8 cellular contexts compared by ENCODE assay signal in the genomic region with DNA sequence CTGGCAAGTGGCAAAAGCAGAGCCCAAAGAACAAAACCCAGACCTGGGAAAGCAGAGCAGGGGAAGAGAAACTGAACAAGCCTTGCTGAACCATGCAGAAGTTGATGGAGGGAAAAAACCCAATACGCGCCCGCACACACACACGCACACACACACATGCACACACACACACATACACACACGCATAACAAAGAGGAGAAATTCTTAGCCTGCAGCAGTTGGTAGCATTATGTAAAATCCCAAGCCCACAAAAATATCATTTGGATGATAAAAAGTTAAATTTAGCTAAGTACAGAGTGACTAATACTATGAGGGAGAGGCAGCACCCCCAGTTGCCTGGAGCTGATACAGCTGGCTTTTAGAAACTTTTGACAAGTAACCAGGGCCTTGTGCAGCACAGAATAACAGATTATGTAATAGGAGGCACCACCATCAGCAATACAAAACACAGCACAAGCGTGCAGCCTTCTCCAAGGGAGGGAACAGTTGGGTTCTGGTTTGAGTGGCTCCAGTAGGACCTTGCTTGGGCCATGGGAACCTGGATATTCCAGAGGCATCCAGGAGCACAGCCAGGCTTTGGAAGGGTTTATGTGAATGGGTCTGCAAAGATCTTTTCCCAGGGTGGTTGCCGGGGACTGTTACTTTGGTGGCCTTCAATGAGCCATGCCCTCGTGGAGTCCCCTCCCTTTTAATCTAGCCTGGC. TPM values are rescaled to one million over a fixed set of nuclear protein-coding genes. Genes with fewer than 3 reads are reported as not detected.
DNase-seq lines count a peak whose midpoint lies in the region; ATAC-seq, FAIRE-seq and TF ChIP-seq lines count a peak whose summit lies in the region.

No MANE protein-coding gene starts in this region.

- no peak for DNase-seq in A549 (ENCODE audit: low read depth in 1 of 2, low spot score in 1 of 2)
- DNase-seq in HFFc6: peak; percentile 96
- DNase-seq in GM12878 (ENCODE audit: low read depth, low spot score): peak; percentile 8
- no peak for DNase-seq in lower lobe of right lung
- peak; percentile 66 for DNase-seq in ureter (ENCODE audit: low spot score)
- no peak for DNase-seq in ACHN
- no peak for DNase-seq in NCI-H748 treated with DMSO at 0.1 percent for 48 hours (lab: John Stamatoyannopoulos, UW)
- DNase-seq in NCI-H2081 (lab: John Stamatoyannopoulos, UW): no peak

- in situ Hi-C loops in GM12878 (cut with MboI): no loop called here
- in situ Hi-C loops in ACHN (cut with HindIII; ENCODE audit: low pct_ligation_motif_present, low pct_unique_long_range_greater_than_20kb, low sequenced_read_pairs): no loop called here

- no peaks in the 10 kb centered on the region for H3K36me3 Mint-ChIP-seq in HFFc6 (ENCODE audit: low read depth)

- intact Hi-C loops in GM12878 (cut with micrococcal nuclease; ENCODE audit: unreplicated experiment): no loop called here
- intact Hi-C loops in lower lobe of right lung (cut with DNase I): no loop called here

- H3K9ac ChIP-seq in GM12878 (ENCODE audit: control insufficient read depth, insufficient read depth, low read length): no peak overlapping the region

- H3K4me3 ChIP-seq in A549: no peak overlapping the region
- H3K4me3 ChIP-seq in GM12878: no peak overlapping the region
- no peak overlapping the region for H3K4me3 ChIP-seq in lower lobe of right lung

- FAIRE-seq in A549 (lab: Jason Lieb, UNC) (no peak), GM12878 (lab: Jason Lieb, UNC) (peak; percentile 47)

- ATAC-seq in A549: peak in 1 of 2 experiments; percentile 41; a peak in 2 of 6 replicates
- peak; percentile 47 for ATAC-seq in GM12878
- peak; percentile 56 to 71 for ATAC-seq in lower lobe of right lung

- peak overlapping the region; percentile 28; the same call in 1 of the 3 replicates for H3K4me2 ChIP-seq in A549
- peak overlapping the region; percentile 31; the same call in 1 of the 2 replicates for H3K4me2 ChIP-seq in GM12878 (ENCODE audit: control insufficient read depth, insufficient read depth)

- no peaks in the 10 kb centered on the region for H3K9me3 Mint-ChIP-seq in HFFc6

- H4K20me1 ChIP-seq in GM12878 (ENCODE audit: control insufficient read depth, insufficient read depth): no peaks in the 10 kb centered on the region

- H3K4me1 ChIP-seq in A549 (peaks cover 15% of the 10 kb centered on the region), GM12878 (ENCODE audit: control insufficient read depth, insufficient read depth, low read length) (peaks cover 23% of the 10 kb centered on the region), lower lobe of right lung (peaks cover 21% of the 10 kb centered on the region)

- no peaks in the 10 kb centered on the region for H3K79me2 ChIP-seq in GM12878 (ENCODE audit: control insufficient read depth, insufficient read depth, low read length)

- BruUV-seq in GM12878 (replicated peaks; lab: Mats Ljungman, UMichigan): no TSS peak

- no peak for TF ChIP-seq POLR2A in A549 (IDR thresholded peaks at IDR 0.05; ENCODE audit: low read length)
- no peak for TF ChIP-seq POLR2A in GM12878 (IDR thresholded peaks at IDR 0.05; ENCODE audit: low read depth, low read length)

- no peak for TF ChIP-seq RAD21 in A549 (conservative IDR thresholded peaks at IDR 0.05 in 1 of 2, IDR thresholded peaks at IDR 0.05 in 1 of 2)
- TF ChIP-seq RAD21 in GM12878 (IDR thresholded peaks at IDR 0.05; ENCODE audit: insufficient read depth, low read depth, low read length): 0 out of 2 replicates have a peak, but pooled peaks have one; percentile 7

- TF ChIP-seq EP300 in A549 (IDR thresholded peaks at IDR 0.05): no peak
- TF ChIP-seq EP300 in GM12878 (IDR thresholded peaks at IDR 0.05; ENCODE audit: borderline replicate concordance in 1 of 2, control insufficient read depth in 1 of 2, low read depth in 2 of 2, low read length in 2 of 2): no peak

- POLR2A ChIA-PET in A549 (lab: Yijun Ruan, JAX) (interaction anchor here (1.0 kb wide), 1 partner anchor 118 kb away, joined by 3 read pairs; the partner anchor contains the start of genes MPHOSPH9 and MTRFR), GM12878 (lab: Charles Lee) (interaction anchor here (0.6 to 1.0 kb wide), 2 partner anchors 71 to 310 kb away, joined by 3 read pairs; no protein-coding TSS in a partner anchor)

- CTCF ChIA-PET in A549 (lab: Yijun Ruan, JAX) (interaction anchor here (0.6 to 2.4 kb wide), 6 partner anchors 11 to 73 kb away, joined by 3 to 10 read pairs (median 4); partner anchors contain the start of gene PITPNM2), GM12878 (lab: Yijun Ruan, JAX) (interaction anchor here (1.2 kb wide), 1 partner anchor 14 kb away, joined by 3 read pairs; no protein-coding TSS in a partner anchor)

- WGBS in A549 (ENCODE audit: missing lambda C conversion rate): 95% methylated on average over 8 of the region's 8 CpGs
- 37% methylated on average over 8 of the region's 8 CpGs for whole genome bisulfite sequencing in GM12878 (ENCODE audit: insufficient coverage, insufficient replicate concordance, low lambda C conversion rate, missing lambda C conversion rate)

- SMC1A ChIA-PET in GM12878 (lab: Charles Lee; ENCODE audit: uncharacterized antibody, unreplicated experiment): interaction anchor here (1.4 kb wide), 1 partner anchor 51 kb away, joined by 3 read pairs; no protein-coding TSS in a partner anchor

- H3K27me3 Mint-ChIP-seq in HFFc6 (ENCODE audit: insufficient read depth): peaks cover 14% of the 10 kb centered on the region; the same call in 1 of the 2 replicates

- no peak overlapping the region; the same call in 1 of the 2 replicates for H2AFZ ChIP-seq in GM12878 (ENCODE audit: control insufficient read depth, low read depth, low read length)

- H3K36me3 ChIP-seq in GM12878 (ENCODE audit: control insufficient read depth in 2 of 2, insufficient read depth in 2 of 2, low read length in 1 of 2) (no peaks in the 10 kb centered on the region), lower lobe of right lung (no peaks in the 10 kb centered on the region)

- peak overlapping the region; percentile 61 for H3K27ac Mint-ChIP-seq in HFFc6

- H3K9me3 ChIP-seq in A549 (no peaks in the 10 kb centered on the region), GM12878 (replicated peaks; ENCODE audit: control insufficient read depth, insufficient read depth, low read length) (no peaks in the 10 kb centered on the region), lower lobe of right lung (no peaks in the 10 kb centered on the region)

- TF ChIP-seq CTCF in A549 (IDR thresholded peaks at IDR 0.05) (no peak), HFFc6 (IDR thresholded peaks at IDR 0.05) (no peak), GM12878 (IDR thresholded peaks at IDR 0.05 in 2 of 3, conservative IDR thresholded peaks at IDR 0.05 in 1 of 3; ENCODE audit: control insufficient read depth in 2 of 3, extremely low read depth in 1 of 3, insufficient read depth in 1 of 3, low read depth in 3 of 3, low read length in 3 of 3) (no peak), lower lobe of right lung (IDR thresholded peaks at IDR 0.05) (no peak)

- H3K4me1 Mint-ChIP-seq in HFFc6 (ENCODE audit: low read depth): peaks cover 48% of the 10 kb centered on the region

- peak overlapping the region in 1 of 2 experiments; percentile 64; a peak in 2 of 6 replicates for H3K27ac ChIP-seq in A549
- no peak overlapping the region for H3K27ac ChIP-seq in GM12878 (ENCODE audit: control insufficient read depth, insufficient read depth)
- peak overlapping the region; percentile 74 for H3K27ac ChIP-seq in lower lobe of right lung

- RAD21 ChIA-PET in GM12878 (lab: Charles Lee; ENCODE audit: unreplicated experiment): interaction anchor here (0.8 kb wide), 1 partner anchor 118 kb away, joined by 3 read pairs; the partner anchor contains the start of genes MPHOSPH9 and MTRFR

- H3K27me3 ChIP-seq in GM12878 (replicated peaks in 1 of 2; ENCODE audit: control insufficient read depth in 2 of 2, insufficient read depth in 2 of 2, low read length in 1 of 2) (no peaks in the 10 kb centered on the region), lower lobe of right lung (ENCODE audit: low read depth) (no peaks in the 10 kb centered on the region)

- H3K4me3 Mint-ChIP-seq in HFFc6: peak overlapping the region; percentile 64

TF ChIP-seq in A549, 52 proteins besides CTCF, POLR2A, EP300 and RAD21 (continues in another document):
- TF ChIP-seq HDAC2 (IDR thresholded peaks at IDR 0.05) (no peak), EHMT2 (IDR thresholded peaks at IDR 0.05; ENCODE audit: low read depth) (no peak), ZFP36 (IDR thresholded peaks at IDR 0.05; ENCODE audit: borderline replicate concordance, partially characterized antibody) (no peak), NPAS2 (CRISPR knock-in tag; IDR thresholded peaks at IDR 0.05; ENCODE audit: borderline replicate concordance) (no peak)

TF ChIP-seq in GM12878, 131 proteins besides CTCF, POLR2A, EP300 and RAD21 (continues in another document):
- TF ChIP-seq ZNF622 (IDR thresholded peaks at IDR 0.05) (no peak), RUNX3 (IDR thresholded peaks at IDR 0.05; ENCODE audit: low read length) (peak; percentile 65), ZZZ3 (IDR thresholded peaks at IDR 0.05; ENCODE audit: control insufficient read depth, insufficient read length, low read depth) (no peak)

RNA-seq across cellular contexts. Expression of gene PITPNM2, which starts 35.3 kb away (rescaled TPM):
- polyA plus RNA-seq in A549 (2011; rRNA removed): 2.6 and 4.3 TPM in 2 replicates
- polyA plus RNA-seq in A549 (2012; cell fraction: cytosol; rRNA removed): 6.8 and 10.0 TPM in 2 replicates
- 28.6 and 38.4 TPM in 2 replicates for polyA plus RNA-seq in A549 (2012; cell fraction: nucleus; rRNA removed)
- 10.8 to 14.6 TPM (median 13.6 TPM) in 3 replicates for polyA plus RNA-seq in A549 (2017; fragmentation: RNase III; extraction: RNeasy Plus Mini Kit Qiagen cat#74134 plus additional on column Dnase treatment)
- polyA minus RNA-seq in A549 (2011; rRNA and poly(A)+ RNA removed): 12.0 and 13.5 TPM in 2 replicates
- 1 to 10 TPM; 1.5 to 5.1 (median 4.1) TPM for total RNA-seq in HFFc6 (2021; fragmentation: NEBNext Ultra II Directional; extraction: Animal tissue kit (Norgen Biotek cat#: 25700))
- total RNA-seq in GM12878 (2013; cell fraction: nucleolus; rRNA removed): 1.9 and 3.8 TPM in 2 replicates
- 0.11 and 0.17 TPM in 2 replicates for total RNA-seq in GM12878 (2014; rRNA removed)
- total RNA-seq in GM12878 (2014; rRNA removed; fragmentation: Illumina TruSeq; extraction: Trizol): 0.09 and 0.27 TPM in 2 replicates
- 0.95 and 0.98 TPM in 2 replicates for total RNA-seq in GM12878 (2021)
- polyA plus RNA-seq in GM12878 (2011; ENCODE audit: low read depth): 0.13 TPM
- polyA plus RNA-seq in GM12878 (2011; rRNA removed): 0.56 and 1.0 TPM in 2 replicates
- polyA plus RNA-seq in GM12878 (2011; cell fraction: cytosol; rRNA removed): 0.67 and 0.80 TPM in 2 replicates
- polyA plus RNA-seq in GM12878 (2011; cell fraction: nucleus; rRNA removed): 2.9 and 3.4 TPM in 2 replicates
- polyA plus RNA-seq in GM12878 (2012): 0.26 and 0.34 TPM in 2 replicates
- polyA plus RNA-seq in GM12878 (2014; fragmentation: Illumina TruSeq; extraction: Trizol): 0.29 TPM in 2 replicates
- polyA plus RNA-seq in GM12878 (2014; fragmentation: Nextera tagmentation; extraction: Ambion mirVana): under 1 TPM in 1 of 2 experiments, not detected in 1; 0.05 TPM
- polyA plus RNA-seq in GM12878 (2014; rRNA removed): 0.24 and 0.25 TPM in 2 replicates
- polyA plus RNA-seq in GM12878 (2016; fragmentation: Nextera tagmentation; extraction: Ambion mirVana): under 1 TPM; 0.03 to 0.08 TPM
- 1.8 and 1.9 TPM in 2 replicates for polyA minus RNA-seq in GM12878 (2011; rRNA and poly(A)+ RNA removed)
- polyA minus RNA-seq in GM12878 (2011; cell fraction: cytosol; rRNA and poly(A)+ RNA removed): 0.27 and 0.73 TPM in 2 replicates
- polyA minus RNA-seq in GM12878 (2011; cell fraction: nucleus; rRNA and poly(A)+ RNA removed): 3.3 and 4.5 TPM in 2 replicates
- total RNA-seq in lower lobe of right lung: 29.9 TPM
- 17.5 TPM for total RNA-seq in ureter

Comparison
In these comparisons a context has a peak if more than half of its experiments do, and no peak if none do; other contexts are left out.
1. DNase-seq: peak in HFFc6 (single experiment), GM12878 (single experiment) and ureter (single experiment); none in A549 (0 of 2), lower lobe of right lung (single experiment), ACHN (single experiment), NCI-H748 treated with DMSO at 0.1 percent for 48 hours (single experiment) and NCI-H2081 (0 of 2).
2. Of the 24 proteins assayed by ChIP-seq in both GM12878 and A549: peak only in GM12878: RAD21; only in A549: none; in both: none; in neither: 23.